Comparison of ENCODE assay signal across 1 cellular context in genomic region chr6:32153252-32153834, GRCh38.
TF ChIP-seq lines count a peak whose summit lies in the region.

No MANE protein-coding gene starts in this region.

TF ChIP-seq in endothelial cell of umbilical vein, 7 proteins besides CTCF, POLR2A, EP300 and RAD21 (continued from another document):
- no peak for TF ChIP-seq MAX (IDR thresholded peaks at IDR 0.05; ENCODE audit: insufficient read depth, insufficient read length)
